Comparison of ENCODE assay signal across 8 cellular contexts in the genomic region with DNA sequence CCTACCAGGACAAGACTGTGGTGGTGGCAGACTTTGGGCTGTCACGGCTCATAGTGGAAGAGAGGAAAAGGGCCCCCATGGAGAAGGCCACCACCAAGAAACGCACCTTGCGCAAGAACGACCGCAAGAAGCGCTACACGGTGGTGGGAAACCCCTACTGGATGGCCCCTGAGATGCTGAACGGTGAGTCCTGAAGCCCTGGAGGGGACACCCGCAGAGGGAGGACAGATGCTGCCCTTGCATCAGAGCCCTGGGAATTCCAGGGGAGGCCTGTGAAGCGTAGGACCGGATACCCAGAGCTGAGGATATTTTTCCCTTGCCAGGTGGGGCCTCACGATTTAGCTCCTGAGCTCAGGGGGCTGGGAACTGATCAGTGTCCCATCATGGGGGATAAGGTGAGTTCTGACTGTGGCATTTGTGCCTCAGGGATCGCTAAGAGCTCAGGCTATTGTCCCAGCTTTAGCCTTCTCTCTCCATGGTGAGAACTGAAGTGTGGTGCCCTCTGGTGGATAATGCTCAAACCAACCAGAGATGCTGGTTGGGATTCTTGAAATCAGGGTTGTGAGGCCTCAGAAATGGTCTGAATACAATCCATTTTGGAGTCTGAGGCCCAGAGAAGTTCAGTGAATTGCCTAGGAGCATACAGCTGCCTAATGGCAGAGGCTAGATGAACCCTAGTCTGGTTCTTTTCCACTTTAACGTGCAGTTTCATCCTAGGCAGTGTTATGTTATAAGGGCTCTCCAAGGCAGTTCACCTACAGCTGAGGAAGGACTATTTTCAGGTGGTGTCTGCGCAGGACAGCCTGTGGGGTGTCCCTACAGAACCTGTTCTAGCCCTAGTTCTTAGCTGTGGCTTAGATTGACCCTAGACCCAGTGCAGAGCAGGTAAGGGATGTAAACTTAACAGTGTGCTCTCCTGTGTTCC. TPM values are rescaled to one million over a fixed set of nuclear protein-coding genes. Genes with fewer than 3 reads are reported as not detected.
DNase-seq lines count a peak whose midpoint lies in the region; ATAC-seq and TF ChIP-seq lines count a peak whose summit lies in the region.

No MANE protein-coding gene starts in this region.

- peak; percentile 65 to 67 for ATAC-seq in activated T-cell treated with anti-CD3 and anti-CD28 coated beads, Interleukin-2, amount 50 U/mL, for 72 hours (replicated peaks in 1 of 2)
- ATAC-seq in GM18498 (IDR thresholded peaks at IDR 0.05; ENCODE audit: unreplicated experiment) (no peak), GM21526 (IDR thresholded peaks at IDR 0.05; ENCODE audit: low FRiP score, unreplicated experiment) (no peak)

- DNase-seq in BJ (ENCODE audit: low read depth): no peak
- peak; percentile 25 for DNase-seq in H4 (ENCODE audit: low spot score)
- peak; percentile 1 for DNase-seq in NCI-H82 treated with DMSO at 0.1 percent for 48 hours (lab: John Stamatoyannopoulos, UW; ENCODE audit: unreplicated experiment)
- peak; percentile 42 to 57 for DNase-seq in activated T-cell treated with anti-CD3 and anti-CD28 coated beads, Interleukin-2, amount 50 U/mL, for 72 hours
- peak; percentile 76 for DNase-seq in fibroblast of the aortic adventitia (ENCODE audit: low read depth)
- DNase-seq in neural crest cell (ENCODE audit: low read depth, low spot score): peak; percentile 65

- POLR2A ChIA-PET in BJ (lab: Charles Lee): interaction anchor here (0.6 to 0.8 kb wide), 2 partner anchors 13 to 166 kb away, joined by 3 to 6 read pairs; a partner anchor contains a TSS

- no peak overlapping the region for H3K4me3 ChIP-seq in BJ (ENCODE audit: low read depth, low read length)
- H3K4me3 ChIP-seq in fibroblast of the aortic adventitia (ENCODE audit: low read depth, low read length): no peak overlapping the region

- H3K27me3 Mint-ChIP-seq in activated T-cell treated with anti-CD3 and anti-CD28 coated beads, Interleukin-2, amount 50 U/mL, for 72 hours (ENCODE audit: low read depth): no peaks in the 10 kb centered on the region
- H3K27me3 Mint-ChIP-seq in neural crest cell (ENCODE audit: low read depth): no peaks in the 10 kb centered on the region

- H3K36me3 Mint-ChIP-seq in activated T-cell treated with anti-CD3 and anti-CD28 coated beads, Interleukin-2, amount 50 U/mL, for 72 hours (ENCODE audit: insufficient read depth in 2 of 2): peaks cover 8 to 24% of the 10 kb centered on the region in 2 donors
- peaks cover 5% of the 10 kb centered on the region for H3K36me3 Mint-ChIP-seq in neural crest cell (ENCODE audit: low read depth)

- CTCF ChIA-PET in BJ (lab: Yijun Ruan, JAX): interaction anchor here (0.7 to 6.7 kb wide), 29 partner anchors 9 to 181 kb away, joined by 3 to 78 read pairs (median 5); a partner anchor contains a TSS

- peak; percentile 77 for TF ChIP-seq CTCF in BJ (IDR thresholded peaks at IDR 0.05; ENCODE audit: insufficient read depth, low read depth, low read length)
- TF ChIP-seq CTCF in fibroblast of the aortic adventitia (IDR thresholded peaks at IDR 0.05; ENCODE audit: insufficient read depth, low read length): peak; percentile 79
- TF ChIP-seq CTCF in neural crest cell (conservative IDR thresholded peaks at IDR 0.05): peak; percentile 79

- peaks cover 23% of the 10 kb centered on the region for H3K4me1 Mint-ChIP-seq in activated T-cell treated with anti-CD3 and anti-CD28 coated beads, Interleukin-2, amount 50 U/mL, for 72 hours (ENCODE audit: low read depth)
- no peaks in the 10 kb centered on the region for H3K4me1 Mint-ChIP-seq in neural crest cell

- no peaks in the 10 kb centered on the region for H3K27me3 ChIP-seq in BJ (ENCODE audit: control insufficient read depth, insufficient read depth, low read length)

- H3K36me3 ChIP-seq in BJ (ENCODE audit: control insufficient read depth, insufficient read depth, low read length): peaks cover 11% of the 10 kb centered on the region

- peak overlapping the region; percentile 45 for H3K27ac Mint-ChIP-seq in activated T-cell treated with anti-CD3 and anti-CD28 coated beads, Interleukin-2, amount 50 U/mL, for 72 hours
- H3K27ac Mint-ChIP-seq in neural crest cell (ENCODE audit: unreplicated experiment): no peak overlapping the region

- H3K9me3 Mint-ChIP-seq in activated T-cell treated with anti-CD3 and anti-CD28 coated beads, Interleukin-2, amount 50 U/mL, for 72 hours: no peaks in the 10 kb centered on the region
- H3K9me3 Mint-ChIP-seq in neural crest cell: no peaks in the 10 kb centered on the region

- H3K4me3 Mint-ChIP-seq in activated T-cell treated with anti-CD3 and anti-CD28 coated beads, Interleukin-2, amount 50 U/mL, for 72 hours: no peak overlapping the region
- H3K4me3 Mint-ChIP-seq in neural crest cell: no peak overlapping the region

RNA-seq across cellular contexts. Expression of a gene that starts 19.5 kb away (rescaled TPM):
- polyA plus RNA-seq in BJ (2011; rRNA removed): 8.2 and 11.8 TPM in 2 replicates
- 4.4 and 5.0 TPM in 2 replicates for polyA minus RNA-seq in BJ (2011; rRNA and poly(A)+ RNA removed)
- total RNA-seq in H4 (2014; rRNA removed; shearing (Covaris generic)): 0.62 and 1.6 TPM in 2 replicates
- 10 to 100 TPM; 34.1 to 39.5 TPM for total RNA-seq in activated T-cell treated with anti-CD3 and anti-CD28 coated beads, Interleukin-2, amount 50 U/mL, for 72 hours
- 13.2 and 191 TPM in 2 replicates for total RNA-seq in fibroblast of the aortic adventitia (ENCODE audit: low replicate concordance)
- 1.8 and 2.3 TPM in 2 replicates for total RNA-seq in neural crest cell

Comparison
In these comparisons a context has a peak if more than half of its experiments do, and no peak if none do; other contexts are left out.
1. ATAC-seq: peak in activated T-cell treated with anti-CD3 and anti-CD28 coated beads, Interleukin-2, amount 50 U/mL, for 72 hours (2 of 2); none in GM18498 (single experiment) and GM21526 (single experiment).
2. Peak in every context shown above with its lines, with median percentiles within 50 percentile points of each other: CTCF ChIP-seq.